19 cellular contexts compared by ENCODE assay signal in the genomic region with DNA sequence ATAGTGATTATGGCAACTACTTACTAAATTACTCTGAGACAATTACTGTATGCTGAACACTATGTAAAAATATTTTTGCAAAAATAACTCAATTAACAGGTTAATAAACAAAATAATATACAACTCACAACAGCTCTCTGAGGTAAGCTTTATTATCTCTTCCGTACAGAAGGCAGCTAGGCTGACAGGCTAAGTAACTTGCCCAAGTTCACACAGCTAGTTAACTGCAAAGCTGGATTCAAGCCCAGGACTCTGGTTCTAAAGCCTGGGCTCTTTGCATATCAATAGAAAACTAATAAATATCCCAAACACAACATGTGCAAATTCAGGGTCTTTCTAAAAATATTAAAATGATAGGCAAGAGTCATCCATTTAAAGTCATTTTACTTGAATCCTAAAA.
A peak's percentile ranks its signal among the peaks of the same experiment; 100 is the strongest.
DNase-seq lines count a peak whose midpoint lies in the region; ATAC-seq and TF ChIP-seq lines count a peak whose summit lies in the region.
"Had no signal": no experiment of that assay in that cellular context is flagged by ENCODE, and none has a peak within 500 bp of the region (broad histone marks: within the 10 kb centered on the region; RNA-seq: fewer than 3 reads in every experiment).

No MANE protein-coding gene starts in this region.

- H3K27me3 Mint-ChIP-seq in GM23338 (ENCODE audit: insufficient read depth, low read depth, poor library complexity) (peaks cover 10% of the 10 kb centered on the region), T-helper 17 cell (no peaks in the 10 kb centered on the region)
- H3K27me3 Mint-ChIP-seq: CD4-positive, CD25-positive, alpha-beta regulatory T cell had no signal

- ATAC-seq in GM23338 (peak; percentile 62; the same call in 2 of the 3 replicates), T-helper 17 cell (no peak)

- no peak overlapping the region for H3K27ac ChIP-seq in GM23338 (ENCODE audit: low read depth)
- H3K27ac ChIP-seq in VCaP = peak overlapping the region; percentile 15; the same call in 1 of the 2 replicates
- H3K27ac ChIP-seq: BLaER1, HL-60 had no signal

- TF ChIP-seq CTCF in GM23338 (conservative IDR thresholded peaks at IDR 0.05; ENCODE audit: low read depth in 2 of 2) = no peak
- TF ChIP-seq CTCF in VCaP (conservative IDR thresholded peaks at IDR 0.05) = no peak

- no peaks in the 10 kb centered on the region for H3K9me3 Mint-ChIP-seq in GM23338
- H3K9me3 Mint-ChIP-seq: H9, HFFc6 had no signal

- no peak overlapping the region for H3K4me3 ChIP-seq in GM23338
- H3K4me3 ChIP-seq: BLaER1 had no signal

- no peak overlapping the region for H3K4me2 ChIP-seq in GM23338
- H3K4me2 ChIP-seq: BLaER1 had no signal

- no peaks in the 10 kb centered on the region for H3K27me3 ChIP-seq in GM23338 (ENCODE audit: insufficient read depth)
- H3K27me3 ChIP-seq: BLaER1 had no signal

- H3K79me2 ChIP-seq in GM23338 (replicated peaks; ENCODE audit: insufficient read depth) = no peaks in the 10 kb centered on the region

- CTCF ChIA-PET in HEK293T (lab: Yijun Ruan, JAX) = no interaction called here

- H2AFZ ChIP-seq in GM23338 = no peak overlapping the region

- TF ChIP-seq POLR2A in erythroblast (IDR thresholded peaks at IDR 0.05; ENCODE audit: low read length) = no peak

- H3K36me3 Mint-ChIP-seq in GM23338 (ENCODE audit: low read depth) (no peaks in the 10 kb centered on the region; the same call in 2 of the 3 replicates), T-helper 17 cell (ENCODE audit: low read depth) (peaks cover 4% of the 10 kb centered on the region)
- H3K36me3 Mint-ChIP-seq: CD4-positive, CD25-positive, alpha-beta regulatory T cell had no signal

- peaks cover 23% of the 10 kb centered on the region for H3K4me1 Mint-ChIP-seq in GM23338
- H3K4me1 Mint-ChIP-seq in T-helper 17 cell = peaks cover 4% of the 10 kb centered on the region

- DNase-seq in GM23338 (ENCODE audit: low spot score) = peak; percentile 41
- no peak for DNase-seq in T-helper 17 cell
- DNase-seq in erythroblast (lab: John Stamatoyannopoulos, UW) = peak; percentile 65 to 84
- no peak for DNase-seq in T-helper 9 cell
- DNase-seq in NCI-H1092 (lab: John Stamatoyannopoulos, UW) = no peak
- no peak for DNase-seq in HEK293T (ENCODE audit: extremely low spot score)
- DNase-seq: 8988T; AML-193; Calu3; CD4-positive, CD25-positive, alpha-beta regulatory T cell; DMS153; DND-41; GDM1; GOT3; H9; HFFc6 had no signal

- no peaks in the 10 kb centered on the region for H3F3A ChIP-seq in GM23338 (replicated peaks; ENCODE audit: low read depth)

- no peak overlapping the region for H3K4me3 Mint-ChIP-seq in GM23338
- H3K4me3 Mint-ChIP-seq in T-helper 17 cell = no peak overlapping the region
- H3K4me3 Mint-ChIP-seq: CD4-positive, CD25-positive, alpha-beta regulatory T cell; H9; HFFc6 had no signal

- POLR2A ChIA-PET in HEK293T (lab: Yijun Ruan, JAX) = no interaction called here

- H3K4me1 ChIP-seq in GM23338 (ENCODE audit: insufficient read depth) = peaks cover 17% of the 10 kb centered on the region
- H3K4me1 ChIP-seq: BLaER1 had no signal

- H3K27ac Mint-ChIP-seq in GM23338 = no peak overlapping the region
- peak overlapping the region; percentile 37 for H3K27ac Mint-ChIP-seq in T-helper 17 cell
- H3K27ac Mint-ChIP-seq: CD4-positive, CD25-positive, alpha-beta regulatory T cell; HFFc6 had no signal

- no peaks in the 10 kb centered on the region for H3K9me2 ChIP-seq in GM23338 (ENCODE audit: insufficient read depth)

- H3K9me3 ChIP-seq in T-helper 17 cell (ENCODE audit: control insufficient read depth, low read length, poor library complexity, severe bottlenecking) = no peaks in the 10 kb centered on the region
- H3K9me3 ChIP-seq: BLaER1 had no signal

- no peaks in the 10 kb centered on the region for H3K36me3 ChIP-seq in GM23338 (ENCODE audit: insufficient read depth)
- H3K36me3 ChIP-seq: BLaER1 had no signal

- H4K20me1 ChIP-seq in GM23338 (replicated peaks; ENCODE audit: insufficient read depth) = no peaks in the 10 kb centered on the region
- H4K20me1 ChIP-seq: BLaER1 had no signal

TF ChIP-seq in HEK293T, 16 proteins besides CTCF, POLR2A, EP300 and RAD21:
- no peak for TF ChIP-seq TARDBP (IDR thresholded peaks at IDR 0.05)
- TF ChIP-seq HDGF (IDR thresholded peaks at IDR 0.05; ENCODE audit: borderline replicate concordance) = no peak
- TF ChIP-seq ZNF384 (IDR thresholded peaks at IDR 0.05) = no peak
- no peak for TF ChIP-seq NFRKB (IDR thresholded peaks at IDR 0.05)
- no peak for TF ChIP-seq SUZ12 (IDR thresholded peaks at IDR 0.05)
- TF ChIP-seq ELF4 (IDR thresholded peaks at IDR 0.05) = no peak
- no peak for TF ChIP-seq FOXA1 (IDR thresholded peaks at IDR 0.05)
- TF ChIP-seq FOXM1 (IDR thresholded peaks at IDR 0.05; ENCODE audit: borderline replicate concordance) = no peak
- TF ChIP-seq BHLHE40 (IDR thresholded peaks at IDR 0.05; ENCODE audit: borderline replicate concordance) = no peak
- TF ChIP-seq CTBP1 (IDR thresholded peaks at IDR 0.05; ENCODE audit: borderline replicate concordance) = no peak
- no peak for TF ChIP-seq L3MBTL2 (conservative IDR thresholded peaks at IDR 0.05)
- TF ChIP-seq ARNT (IDR thresholded peaks at IDR 0.05) = no peak
- TF ChIP-seq LEF1 (IDR thresholded peaks at IDR 0.05; ENCODE audit: borderline replicate concordance) = no peak
- TF ChIP-seq, protein P1, sequence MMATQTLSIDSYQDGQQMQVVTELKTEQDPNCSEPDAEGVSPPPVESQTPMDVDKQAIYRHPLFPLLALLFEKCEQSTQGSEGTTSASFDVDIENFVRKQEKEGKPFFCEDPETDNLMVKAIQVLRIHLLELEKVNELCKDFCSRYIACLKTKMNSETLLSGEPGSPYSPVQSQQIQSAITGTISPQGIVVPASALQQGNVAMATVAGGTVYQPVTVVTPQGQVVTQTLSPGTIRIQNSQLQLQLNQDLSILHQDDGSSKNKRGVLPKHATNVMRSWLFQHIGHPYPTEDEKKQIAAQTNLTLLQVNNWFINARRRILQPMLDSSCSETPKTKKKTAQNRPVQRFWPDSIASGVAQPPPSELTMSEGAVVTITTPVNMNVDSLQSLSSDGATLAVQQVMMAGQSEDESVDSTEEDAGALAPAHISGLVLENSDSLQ (IDR thresholded peaks at IDR 0.05) = no peak

Comparison
In these comparisons a context has a peak if more than half of its experiments do, and no peak if none do; other contexts are left out.
1. DNase-seq: peak in GM23338 (single experiment) and erythroblast (2 of 2); none in T-helper 17 cell (0 of 3), T-helper 9 cell (single experiment), NCI-H1092 (single experiment) and HEK293T (single experiment).